Comparison of ENCODE assay signal across 8 cellular contexts in the genomic region with DNA sequence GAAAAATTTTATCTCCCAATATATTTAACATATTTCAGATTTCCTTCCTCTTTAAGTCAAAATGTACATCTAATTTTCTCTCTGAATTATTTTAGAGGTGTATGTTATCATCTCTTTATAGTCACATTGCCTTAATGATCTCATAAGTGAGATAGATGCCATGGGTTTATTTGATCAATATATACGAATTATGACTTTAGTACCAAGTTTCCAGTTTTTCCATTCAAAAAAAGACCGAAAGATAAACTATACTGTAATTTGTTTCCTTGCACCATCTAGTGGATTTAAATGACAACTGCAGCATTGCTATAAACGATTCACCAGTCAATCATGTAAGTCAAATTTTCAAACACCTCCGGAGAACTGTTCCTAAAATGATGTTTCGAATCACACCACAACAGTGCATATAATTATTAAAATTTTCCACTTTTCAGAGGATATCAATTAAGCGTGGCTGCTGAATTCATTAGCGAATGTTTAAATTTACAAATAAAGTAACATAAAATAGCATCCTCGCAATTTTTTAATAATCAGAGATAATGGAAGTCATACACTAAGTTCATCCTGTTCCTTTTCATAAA. TPM values are rescaled to one million over a fixed set of nuclear protein-coding genes. Genes with fewer than 3 reads are reported as not detected.
DNase-seq lines count a peak whose midpoint lies in the region; ATAC-seq, FAIRE-seq and TF ChIP-seq lines count a peak whose summit lies in the region.

No MANE protein-coding gene starts in this region.

- POLR2A ChIA-PET in HEK293 (lab: Yijun Ruan, JAX) (interaction anchor here (0.7 kb wide), 1 partner anchor 19 kb away, joined by 3 read pairs; no protein-coding TSS in a partner anchor), RWPE1 (lab: Yijun Ruan, JAX; ENCODE audit: low non-redundant PET) (no interaction called here), HepG2 (lab: Yijun Ruan, JAX) (interaction anchor here (0.9 kb wide), 1 partner anchor 28 kb away, joined by 4 read pairs; no protein-coding TSS in a partner anchor)

- peak overlapping the region; percentile 87 for H2AFZ ChIP-seq in HepG2 (ENCODE audit: low read length)

- H3K4me2 ChIP-seq in HepG2 (ENCODE audit: low read depth, low read length), result peak overlapping the region; percentile 89

- peaks cover 6 to 37% of the 10 kb centered on the region in 2 experiments for H3K36me3 ChIP-seq in HEK293 (ENCODE audit: control insufficient read depth in 2 of 2, insufficient read depth in 1 of 2, low read length in 2 of 2)
- H3K36me3 ChIP-seq in HepG2 (replicated peaks in 1 of 2; ENCODE audit: control insufficient read depth in 1 of 2, insufficient read depth in 2 of 2, low read length in 2 of 2), result no peaks in the 10 kb centered on the region; a peak in 1 of 5 replicates
- H3K36me3 ChIP-seq in suprapubic skin, result no peaks in the 10 kb centered on the region

- CTCF ChIA-PET in HEK293 (lab: Yijun Ruan, JAX) (interaction anchor here (0.6 to 0.9 kb wide), 5 partner anchors 123 to 1108 kb away, joined by 3 to 4 read pairs (median 3); no protein-coding TSS in a partner anchor), RWPE1 (lab: Yijun Ruan, JAX) (interaction anchor here (0.6 kb wide), 1 partner anchor 1124 kb away, joined by 4 read pairs; no protein-coding TSS in a partner anchor), HepG2 (lab: Yijun Ruan, JAX; ENCODE audit: low intra/inter-chr PET ratio, low total read pairs) (interaction anchor here (1.6 kb wide), 1 partner anchor 122 kb away, joined by 4 read pairs; no protein-coding TSS in a partner anchor)

- in situ Hi-C loops in HepG2 (cut with HindIII; ENCODE audit: extremely low pct_ligation_motif_present, low pct_unique_long_range_greater_than_20kb), result no loop called here

- no peaks in the 10 kb centered on the region for H3K27me3 Mint-ChIP-seq in activated T-cell treated with anti-CD3 and anti-CD28 coated beads, Interleukin-2, amount 50 U/mL, for 4 hours (ENCODE audit: low read depth)

- intact Hi-C loops in HepG2 (cut with micrococcal nuclease; ENCODE audit: unreplicated experiment), result loop anchor here (2.0 to 5.0 kb wide), 2 partner anchors 122 to 1575 kb away; no protein-coding TSS in a partner anchor

- H3K9me3 ChIP-seq in HEK293 (ENCODE audit: control insufficient read depth, insufficient read depth, low read depth, low read length) (no peaks in the 10 kb centered on the region), HepG2 (ENCODE audit: low read length) (no peaks in the 10 kb centered on the region), suprapubic skin (no peaks in the 10 kb centered on the region)

- peaks cover 35% of the 10 kb centered on the region for H3K36me3 Mint-ChIP-seq in activated T-cell treated with anti-CD3 and anti-CD28 coated beads, Interleukin-2, amount 50 U/mL, for 4 hours (ENCODE audit: insufficient read depth)

- peaks cover 39% of the 10 kb centered on the region for H3K79me2 ChIP-seq in HepG2 (ENCODE audit: insufficient read depth, low read length)

- no peak for FAIRE-seq in HepG2 (lab: Jason Lieb, UNC)

- H3K4me3 ChIP-seq in HEK293 (ENCODE audit: low read depth, low read length) (peak overlapping the region; percentile 95), coronary artery (peak overlapping the region; percentile 76), HepG2 (replicated peaks in 1 of 3; ENCODE audit: insufficient read depth in 1 of 3, low read depth in 2 of 3, low read length in 3 of 3) (peak overlapping the region; percentile 80 to 86 (median 85)), suprapubic skin (peak overlapping the region; percentile 76)

- TF ChIP-seq POLR2A in HepG2 (IDR thresholded peaks at IDR 0.05; ENCODE audit: insufficient read depth in 1 of 2, low read depth in 2 of 2, low read length in 2 of 2), result no peak
- no peak for TF ChIP-seq POLR2A in suprapubic skin (IDR thresholded peaks at IDR 0.05)

- TSS peak; percentile 93 for BruUV-seq in HepG2 (replicated peaks; lab: Mats Ljungman, UMichigan)

- H3K9ac ChIP-seq in HepG2 (ENCODE audit: insufficient read depth, low read depth, low read length), result peak overlapping the region; percentile 98

- H3K4me3 Mint-ChIP-seq in activated T-cell treated with anti-CD3 and anti-CD28 coated beads, Interleukin-2, amount 50 U/mL, for 4 hours, result peak overlapping the region; percentile 91

- H3K27me3 ChIP-seq in HepG2 (ENCODE audit: control insufficient read depth in 1 of 2, insufficient read depth in 2 of 2, low read length in 2 of 2) (no peaks in the 10 kb centered on the region), suprapubic skin (no peaks in the 10 kb centered on the region)

- H3K9me3 Mint-ChIP-seq in activated T-cell treated with anti-CD3 and anti-CD28 coated beads, Interleukin-2, amount 50 U/mL, for 4 hours, result no peaks in the 10 kb centered on the region

- H3K27ac ChIP-seq in HEK293 (ENCODE audit: extremely low read depth, low read depth, low read length) (peak overlapping the region; percentile 95), RWPE1 (peak overlapping the region; percentile 93), coronary artery (peak overlapping the region; percentile 90 to 96), HepG2 (ENCODE audit: extremely low read length, insufficient read depth, low read length) (peak overlapping the region; percentile 96), suprapubic skin (peak overlapping the region; percentile 97)

- WGBS in HepG2 (ENCODE audit: low lambda C conversion rate), result under 1% methylated on average over 8 of the region's 8 CpGs
- 2% methylated on average over 8 of the region's 8 CpGs for WGBS in suprapubic skin

- TF ChIP-seq EP300 in HepG2 (IDR thresholded peaks at IDR 0.05; ENCODE audit: low read depth in 2 of 2, low read length in 2 of 2) (no peak), HepG2 (CRISPR knock-in tag; IDR thresholded peaks at IDR 0.05; ENCODE audit: borderline replicate concordance) (no peak), suprapubic skin (IDR thresholded peaks at IDR 0.05) (no peak)

- no peak for DNase-seq in activated T-cell treated with anti-CD3 and anti-CD28 coated beads, Interleukin-2, amount 50 U/mL, for 4 hours
- no peak for DNase-seq in activated T-cell treated with anti-CD3 and anti-CD28 coated beads, Interleukin-2, amount 50 U/mL, for 48 hours
- DNase-seq in LoVo (ENCODE audit: low spot score) (peak; percentile 81), RWPE1 (ENCODE audit: low spot score) (peak; percentile 55), coronary artery (ENCODE audit: low spot score) (no peak), HepG2 (ENCODE audit: low spot score) (peak; percentile 56), suprapubic skin (ENCODE audit: low spot score in 2 of 2) (no peak)

- TF ChIP-seq RAD21 in HepG2 (CRISPR knock-in tag; IDR thresholded peaks at IDR 0.05), result no peak

- peaks cover 23% of the 10 kb centered on the region for H4K20me1 ChIP-seq in HepG2 (ENCODE audit: insufficient read depth, low read length)

- peak; percentile 21; the same call in 1 of the 2 replicates for TF ChIP-seq CTCF in HEK293 (tag by site-specific recombination; IDR thresholded peaks at IDR 0.05)
- TF ChIP-seq CTCF in RWPE1 (conservative IDR thresholded peaks at IDR 0.05; ENCODE audit: low read depth), result peak; percentile 86
- TF ChIP-seq CTCF in coronary artery (IDR thresholded peaks at IDR 0.05), result peak; percentile 49
- TF ChIP-seq CTCF in HepG2 (CRISPR knock-in tag; IDR thresholded peaks at IDR 0.05), result peak; percentile 55
- TF ChIP-seq CTCF in suprapubic skin (IDR thresholded peaks at IDR 0.05), result peak; percentile 65 to 77

- peak; percentile 47 to 53 for ATAC-seq in activated T-cell treated with anti-CD3 and anti-CD28 coated beads, Interleukin-2, amount 50 U/mL, for 4 hours
- ATAC-seq in HepG2, result peak; percentile 17

- H3K4me1 ChIP-seq in HEK293 (ENCODE audit: control insufficient read depth, insufficient read depth, low read length), result peaks cover 15% of the 10 kb centered on the region
- peaks cover 32% of the 10 kb centered on the region for H3K4me1 ChIP-seq in HepG2 (ENCODE audit: insufficient read depth, low read length)
- peaks cover 43% of the 10 kb centered on the region for H3K4me1 ChIP-seq in suprapubic skin

- H3K4me1 Mint-ChIP-seq in activated T-cell treated with anti-CD3 and anti-CD28 coated beads, Interleukin-2, amount 50 U/mL, for 4 hours (ENCODE audit: low read depth), result peaks cover 47% of the 10 kb centered on the region

RNA-seq across cellular contexts. Expression of a gene that starts 0.4 kb away (rescaled TPM):
- total RNA-seq in activated T-cell treated with anti-CD3 and anti-CD28 coated beads, Interleukin-2, amount 50 U/mL, for 4 hours, result 10 to 100 TPM; 20.0 to 21.0 (median 20.7) TPM
- 23.8 and 34.9 TPM in 2 replicates for total RNA-seq in HepG2 (2016; rRNA removed; fragmentation: Illumina TruSeq; extraction: Trizol)
- total RNA-seq in HepG2 (2016; cell fraction: cytosol; rRNA removed; fragmentation: Illumina TruSeq; extraction: Trizol; ENCODE audit: low read depth), result 2.3 and 2.7 TPM in 2 replicates
- 24.1 and 33.1 TPM in 2 replicates for total RNA-seq in HepG2 (2016; cell fraction: insoluble cytoplasmic fraction; rRNA removed; fragmentation: Illumina TruSeq; extraction: Trizol)
- 13.8 and 14.3 TPM in 2 replicates for total RNA-seq in HepG2 (2016; cell fraction: membrane; rRNA removed; fragmentation: Illumina TruSeq; extraction: Trizol)
- 24.5 and 24.9 TPM in 2 replicates for total RNA-seq in HepG2 (2016; cell fraction: nucleus; rRNA removed; fragmentation: Illumina TruSeq; extraction: Trizol)
- polyA plus RNA-seq in HepG2 (2011; rRNA removed), result 18.0 and 20.1 TPM in 2 replicates
- 12.2 and 18.2 TPM in 2 replicates for polyA plus RNA-seq in HepG2 (2011; cell fraction: cytosol; rRNA removed)
- 8.6 and 11.0 TPM in 2 replicates for polyA plus RNA-seq in HepG2 (2011; cell fraction: nucleus; rRNA removed)
- 19.9 and 21.5 TPM in 2 replicates for polyA plus RNA-seq in HepG2 (2012)
- polyA plus RNA-seq in HepG2 (2016; cell fraction: cytosol; fragmentation: Illumina TruSeq; extraction: Trizol; ENCODE audit: low read depth), result 1.4 and 1.5 TPM in 2 replicates
- polyA plus RNA-seq in HepG2 (2016; cell fraction: insoluble cytoplasmic fraction; fragmentation: Illumina TruSeq; extraction: Trizol; ENCODE audit: low read depth), result 37.9 and 38.8 TPM in 2 replicates
- polyA plus RNA-seq in HepG2 (2016; cell fraction: membrane; fragmentation: Illumina TruSeq; extraction: Trizol; ENCODE audit: low read depth), result 7.9 and 8.5 TPM in 2 replicates
- 24.0 and 25.3 TPM in 2 replicates for polyA plus RNA-seq in HepG2 (2016; cell fraction: nucleus; fragmentation: Illumina TruSeq; extraction: Trizol; ENCODE audit: insufficient read depth, low read depth)
- 21.7 and 27.2 TPM in 2 replicates for polyA minus RNA-seq in HepG2 (2011; rRNA and poly(A)+ RNA removed; ENCODE audit: low replicate concordance)
- polyA minus RNA-seq in HepG2 (2011; cell fraction: cytosol; rRNA and poly(A)+ RNA removed), result 16.2 and 17.8 TPM in 2 replicates
- polyA minus RNA-seq in HepG2 (2011; cell fraction: nucleus; rRNA and poly(A)+ RNA removed), result 27.8 and 29.2 TPM in 2 replicates
- 10 to 100 TPM; 27.5 to 35.6 (median 31.1) TPM for total RNA-seq in suprapubic skin

Comparison
In these comparisons a context has a peak if more than half of its experiments do, and no peak if none do; other contexts are left out.
1. DNase-seq: peak in LoVo (single experiment), RWPE1 (single experiment) and HepG2 (single experiment); none in activated T-cell treated with anti-CD3 and anti-CD28 coated beads, Interleukin-2, amount 50 U/mL, for 4 hours (single experiment), activated T-cell treated with anti-CD3 and anti-CD28 coated beads, Interleukin-2, amount 50 U/mL, for 48 hours (0 of 2), coronary artery (single experiment) and suprapubic skin (0 of 2).
2. CTCF ChIP-seq: peak in every context shown above with its lines; median percentile 86 in RWPE1; 71 in suprapubic skin; 55 in HepG2; 49 in coronary artery; 21 in HEK293.
3. Peak in every context shown above with its lines, with median percentiles within 50 percentile points of each other: H3K27ac ChIP-seq and H3K4me3 ChIP-seq.